1 cellular context compared by ENCODE assay signal in the genomic region with DNA sequence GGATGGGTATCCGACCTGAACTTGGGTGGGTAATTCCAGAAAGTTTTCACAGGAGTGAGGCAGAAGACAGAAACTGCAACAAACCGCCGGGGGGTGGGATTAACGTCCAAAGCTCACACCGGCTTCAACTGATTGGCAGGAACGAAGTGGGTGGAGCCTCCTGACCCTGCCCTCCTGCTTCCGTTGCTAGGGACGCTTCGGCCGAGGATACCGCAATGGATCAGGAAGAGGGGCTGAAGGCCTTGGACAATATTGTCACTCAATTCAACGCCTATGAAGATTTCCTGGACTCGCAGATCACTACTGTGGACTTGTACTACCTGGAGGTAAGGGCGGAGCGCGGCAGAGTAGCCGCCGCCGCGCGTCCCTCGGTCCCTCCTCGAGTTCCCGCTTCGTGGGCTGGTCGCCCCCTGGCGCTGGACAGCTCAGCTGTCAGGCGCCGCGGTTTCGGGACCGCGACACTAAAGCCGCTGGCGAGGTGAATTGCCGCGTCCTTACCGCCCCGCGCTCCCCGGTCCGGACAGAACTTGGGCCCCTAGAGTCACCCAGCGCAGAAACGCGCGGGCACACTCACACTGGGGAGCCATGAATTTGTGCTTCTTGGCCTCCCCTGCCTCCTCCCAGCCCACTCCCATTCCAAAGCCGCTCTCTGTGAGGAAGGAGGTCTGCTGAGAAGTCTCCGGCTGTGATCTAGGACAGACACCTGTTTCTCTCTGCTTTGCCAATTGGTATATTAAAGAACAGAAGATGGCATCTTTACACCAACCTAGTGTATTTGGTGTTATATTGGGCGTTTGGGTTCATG.
TF ChIP-seq lines count a peak whose summit lies in the region.

Gene CFAP299 (plus strand): TSS at position 177 of the 805 bp plus-strand sequence.

TF ChIP-seq in K562, 482 proteins besides CTCF, POLR2A, EP300 and RAD21 (continued from another document and continues in another):
- TF ChIP-seq, protein P1, sequence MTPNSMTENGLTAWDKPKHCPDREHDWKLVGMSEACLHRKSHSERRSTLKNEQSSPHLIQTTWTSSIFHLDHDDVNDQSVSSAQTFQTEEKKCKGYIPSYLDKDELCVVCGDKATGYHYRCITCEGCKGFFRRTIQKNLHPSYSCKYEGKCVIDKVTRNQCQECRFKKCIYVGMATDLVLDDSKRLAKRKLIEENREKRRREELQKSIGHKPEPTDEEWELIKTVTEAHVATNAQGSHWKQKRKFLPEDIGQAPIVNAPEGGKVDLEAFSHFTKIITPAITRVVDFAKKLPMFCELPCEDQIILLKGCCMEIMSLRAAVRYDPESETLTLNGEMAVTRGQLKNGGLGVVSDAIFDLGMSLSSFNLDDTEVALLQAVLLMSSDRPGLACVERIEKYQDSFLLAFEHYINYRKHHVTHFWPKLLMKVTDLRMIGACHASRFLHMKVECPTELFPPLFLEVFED (CRISPR knock-in tag; conservative IDR thresholded peaks at IDR 0.05): no peak
- TF ChIP-seq ATF7 (IDR thresholded peaks at IDR 0.05): peak; percentile 74
- no peak for TF ChIP-seq SMARCA4 (IDR thresholded peaks at IDR 0.05)
- no peak for TF ChIP-seq KLF10 (CRISPR knock-in tag; IDR thresholded peaks at IDR 0.05)
- TF ChIP-seq ZNF311 (CRISPR knock-in tag; IDR thresholded peaks at IDR 0.05): no peak
- TF ChIP-seq TBL1XR1 (IDR thresholded peaks at IDR 0.05; ENCODE audit: low read length in 2 of 2): no peak
- TF ChIP-seq ZNF184 (CRISPR knock-in tag; IDR thresholded peaks at IDR 0.05): no peak
- TF ChIP-seq SNIP1 (IDR thresholded peaks at IDR 0.05; ENCODE audit: low read depth): no peak
- TF ChIP-seq E2F3 (CRISPR knock-in tag; IDR thresholded peaks at IDR 0.05): peak; percentile 89
- TF ChIP-seq, protein P2, sequence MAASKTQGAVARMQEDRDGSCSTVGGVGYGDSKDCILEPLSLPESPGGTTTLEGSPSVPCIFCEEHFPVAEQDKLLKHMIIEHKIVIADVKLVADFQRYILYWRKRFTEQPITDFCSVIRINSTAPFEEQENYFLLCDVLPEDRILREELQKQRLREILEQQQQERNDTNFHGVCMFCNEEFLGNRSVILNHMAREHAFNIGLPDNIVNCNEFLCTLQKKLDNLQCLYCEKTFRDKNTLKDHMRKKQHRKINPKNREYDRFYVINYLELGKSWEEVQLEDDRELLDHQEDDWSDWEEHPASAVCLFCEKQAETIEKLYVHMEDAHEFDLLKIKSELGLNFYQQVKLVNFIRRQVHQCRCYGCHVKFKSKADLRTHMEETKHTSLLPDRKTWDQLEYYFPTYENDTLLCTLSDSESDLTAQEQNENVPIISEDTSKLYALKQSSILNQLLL (CRISPR knock-in tag; IDR thresholded peaks at IDR 0.05; ENCODE audit: borderline replicate concordance): no peak
- peak; percentile 85; the same call in 1 of the 2 replicates for TF ChIP-seq ZBTB1 (CRISPR knock-in tag; IDR thresholded peaks at IDR 0.05; ENCODE audit: borderline replicate concordance, low read depth)
- TF ChIP-seq MCM2 (IDR thresholded peaks at IDR 0.05; ENCODE audit: low read depth): no peak
- no peak for TF ChIP-seq ZNF785 (CRISPR knock-in tag; IDR thresholded peaks at IDR 0.05)
- TF ChIP-seq CBX8 (IDR thresholded peaks at IDR 0.05; ENCODE audit: borderline replicate concordance, extremely low read depth, low read depth, low read length, poor library complexity, severe bottlenecking): no peak
- TF ChIP-seq RBM14 (IDR thresholded peaks at IDR 0.05; ENCODE audit: borderline replicate concordance, insufficient read depth, low read depth, low read length): no peak
- TF ChIP-seq ZNF239 (CRISPR knock-in tag; IDR thresholded peaks at IDR 0.05): no peak
- TF ChIP-seq KAT8 (IDR thresholded peaks at IDR 0.05; ENCODE audit: low read depth): no peak
- TF ChIP-seq, protein P3, sequence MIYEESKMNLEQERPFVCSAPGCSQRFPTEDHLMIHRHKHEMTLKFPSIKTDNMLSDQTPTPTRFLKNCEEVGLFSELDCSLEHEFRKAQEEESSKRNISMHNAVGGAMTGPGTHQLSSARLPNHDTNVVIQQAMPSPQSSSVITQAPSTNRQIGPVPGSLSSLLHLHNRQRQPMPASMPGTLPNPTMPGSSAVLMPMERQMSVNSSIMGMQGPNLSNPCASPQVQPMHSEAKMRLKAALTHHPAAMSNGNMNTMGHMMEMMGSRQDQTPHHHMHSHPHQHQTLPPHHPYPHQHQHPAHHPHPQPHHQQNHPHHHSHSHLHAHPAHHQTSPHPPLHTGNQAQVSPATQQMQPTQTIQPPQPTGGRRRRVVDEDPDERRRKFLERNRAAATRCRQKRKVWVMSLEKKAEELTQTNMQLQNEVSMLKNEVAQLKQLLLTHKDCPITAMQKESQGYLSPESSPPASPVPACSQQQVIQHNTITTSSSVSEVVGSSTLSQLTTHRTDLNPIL (CRISPR knock-in tag; IDR thresholded peaks at IDR 0.05): no peak
- no peak for TF ChIP-seq HNRNPUL1 (IDR thresholded peaks at IDR 0.05; ENCODE audit: low read length)
- TF ChIP-seq ZNF668 (CRISPR knock-in tag; IDR thresholded peaks at IDR 0.05): no peak
- no peak for TF ChIP-seq ARID2 (IDR thresholded peaks at IDR 0.05)
- TF ChIP-seq SMAD3 (CRISPR knock-in tag; conservative IDR thresholded peaks at IDR 0.05): no peak
- TF ChIP-seq XRCC3 (IDR thresholded peaks at IDR 0.05): no peak
- no peak for TF ChIP-seq SFPQ (IDR thresholded peaks at IDR 0.05; ENCODE audit: low read depth, low read length)
- no peak for TF ChIP-seq BCL6 (CRISPR knock-in tag; IDR thresholded peaks at IDR 0.05)
- TF ChIP-seq ZNF41 (CRISPR knock-in tag; conservative IDR thresholded peaks at IDR 0.05): no peak
- no peak; the same call in 1 of the 2 replicates for TF ChIP-seq JUND (IDR thresholded peaks at IDR 0.05; ENCODE audit: borderline replicate concordance, low read depth, low read length)
- TF ChIP-seq JUND (tag; IDR thresholded peaks at IDR 0.05; ENCODE audit: borderline replicate concordance, low read depth, low read length): peak; percentile 53; the same call in 1 of the 3 replicates
- peak; percentile 64 for TF ChIP-seq MEIS2 (IDR thresholded peaks at IDR 0.05; ENCODE audit: partially characterized antibody)
- TF ChIP-seq ZBTB5 (IDR thresholded peaks at IDR 0.05): no peak
- no peak for TF ChIP-seq ZNF561 (CRISPR knock-in tag; conservative IDR thresholded peaks at IDR 0.05)
- peak; percentile 47; the same call in 1 of the 2 replicates for TF ChIP-seq SOX6 (IDR thresholded peaks at IDR 0.05)
- no peak for TF ChIP-seq ZNF436 (CRISPR knock-in tag; IDR thresholded peaks at IDR 0.05)
- TF ChIP-seq HDAC2 (IDR thresholded peaks at IDR 0.05): peak; percentile 96
- no peak for TF ChIP-seq POLR2AphosphoS5 (IDR thresholded peaks at IDR 0.05; ENCODE audit: control insufficient read depth, insufficient read depth, low read depth, low read length)
- TF ChIP-seq ETS1 (conservative IDR thresholded peaks at IDR 0.05; ENCODE audit: control insufficient read depth, low read depth, low read length): peak; percentile 90
- TF ChIP-seq HEY1 (CRISPR knock-in tag; IDR thresholded peaks at IDR 0.05; ENCODE audit: borderline replicate concordance): 0 out of 2 replicates have a peak, but pooled peaks have one; percentile 30
- no peak for TF ChIP-seq NR2F6 (CRISPR knock-in tag; IDR thresholded peaks at IDR 0.05)
- TF ChIP-seq POLR2B (IDR thresholded peaks at IDR 0.05; ENCODE audit: low read depth, partially characterized antibody): no peak
- no peak for TF ChIP-seq CBX1 (IDR thresholded peaks at IDR 0.05; ENCODE audit: low read depth)
- TF ChIP-seq NFYB (IDR thresholded peaks at IDR 0.05; ENCODE audit: extremely low read depth, insufficient read length): peak; percentile 74
- TF ChIP-seq ZNF518B (CRISPR knock-in tag; IDR thresholded peaks at IDR 0.05): no peak
- TF ChIP-seq ERF (CRISPR knock-in tag; IDR thresholded peaks at IDR 0.05): no peak
- TF ChIP-seq ZNF507 (tag; conservative IDR thresholded peaks at IDR 0.05): no peak
- no peak for TF ChIP-seq BCOR (IDR thresholded peaks at IDR 0.05)
- no peak for TF ChIP-seq RBM25 (IDR thresholded peaks at IDR 0.05; ENCODE audit: low read depth, low read length, severe bottlenecking)
- TF ChIP-seq NCOR1 (IDR thresholded peaks at IDR 0.05): no peak
- TF ChIP-seq SRSF1 (IDR thresholded peaks at IDR 0.05; ENCODE audit: low read depth, low read length): no peak
- no peak for TF ChIP-seq FOXA3 (CRISPR knock-in tag; conservative IDR thresholded peaks at IDR 0.05 in 1 of 2, IDR thresholded peaks at IDR 0.05 in 1 of 2)
- TF ChIP-seq NFE2L1 (tag; IDR thresholded peaks at IDR 0.05; ENCODE audit: borderline replicate concordance, low read depth): no peak
- TF ChIP-seq MCM7 (IDR thresholded peaks at IDR 0.05): no peak
- no peak for TF ChIP-seq NELFE (IDR thresholded peaks at IDR 0.05; ENCODE audit: insufficient read depth, insufficient read length)
- no peak for TF ChIP-seq U2AF2 (optimal IDR thresholded peaks at IDR 0.05; ENCODE audit: low read depth, low read length)
- TF ChIP-seq PTBP1 (IDR thresholded peaks at IDR 0.05; ENCODE audit: low read depth, low read length): no peak
- peak; percentile 76; the same call in 1 of the 2 replicates for TF ChIP-seq SAFB (IDR thresholded peaks at IDR 0.05; ENCODE audit: borderline replicate concordance, low read depth, low read length)
- TF ChIP-seq HDGF (IDR thresholded peaks at IDR 0.05): no peak
- TF ChIP-seq ZNF263 (CRISPR knock-in tag; IDR thresholded peaks at IDR 0.05; ENCODE audit: borderline replicate concordance): no peak
- no peak for TF ChIP-seq ZNF134 (CRISPR knock-in tag; conservative IDR thresholded peaks at IDR 0.05)
- TF ChIP-seq GABPB2 (CRISPR knock-in tag; conservative IDR thresholded peaks at IDR 0.05): no peak
- TF ChIP-seq ZNF431 (CRISPR knock-in tag; IDR thresholded peaks at IDR 0.05): no peak
- TF ChIP-seq CREBBP (IDR thresholded peaks at IDR 0.05; ENCODE audit: low read depth, low read length): no peak
- TF ChIP-seq KAT7 (CRISPR knock-in tag; IDR thresholded peaks at IDR 0.05; ENCODE audit: borderline replicate concordance): peak; percentile 83; the same call in 1 of the 2 replicates
- TF ChIP-seq CCNT2 (IDR thresholded peaks at IDR 0.05; ENCODE audit: borderline replicate concordance, extremely low read depth, insufficient read length, low read depth, low read length): peak; percentile 39
- TF ChIP-seq OTX1 (CRISPR knock-in tag; IDR thresholded peaks at IDR 0.05): no peak
- no peak for TF ChIP-seq HNRNPL (IDR thresholded peaks at IDR 0.05; ENCODE audit: low read depth, low read length)
- no peak for TF ChIP-seq ZNF408 (CRISPR knock-in tag; IDR thresholded peaks at IDR 0.05; ENCODE audit: low read depth)
